26 cellular contexts compared by ENCODE assay signal in genomic region chr7:149673006-149673405, GRCh38.
DNase-seq lines count a peak whose midpoint lies in the region; ATAC-seq, FAIRE-seq and TF ChIP-seq lines count a peak whose summit lies in the region.
"Had no signal": no experiment of that assay in that cellular context is flagged by ENCODE, and none has a peak within 500 bp of the region (broad histone marks: within the 10 kb centered on the region; RNA-seq: fewer than 3 reads in every experiment).

No MANE protein-coding gene starts in this region.

- no peak overlapping the region for H3K4me3 ChIP-seq in K562
- H3K4me3 ChIP-seq in endodermal cell (ENCODE audit: low read length) = no peak overlapping the region
- no peak overlapping the region for H3K4me3 ChIP-seq in mesendoderm (ENCODE audit: low read length)
- H3K4me3 ChIP-seq: BLaER1 had no signal

- DNase-seq in K562 (ENCODE audit: extremely low read depth in 1 of 4, low spot score in 3 of 4) (no peak), endodermal cell (no peak), mesendoderm (no peak), EL (no peak)
- no peak for DNase-seq in activated T-helper 2 cell treated with anti-CD3 and anti-CD28 coated beads, Interferon-gamma antibody, Interleukin-2, Interleukin-4, amounts not matched to agents 10 μg/mL and 5 μg/mL and 100 μg/mL, durations not matched to agents 14 hours and 24 hours and 36 hours (ENCODE audit: low spot score)
- no peak for DNase-seq in stimulated activated CD8-positive, alpha-beta memory T cell treated with anti-CD3 and anti-CD28 coated beads, Interleukin-4, amount 100 ng/mL, for 48 hours
- DNase-seq: 8988T; ACHN; BE2C; C1 segment of cervical spinal cord; CD4-positive, alpha-beta memory T cell; CD4-positive, CD25-positive, alpha-beta regulatory T cell; CD8-positive, alpha-beta memory T cell; COR-L47; DMS 273 treated with DMSO at 0.1 percent for 48 hours; DMS153; DMS53; DMS79; DND-41; GF-D8 had no signal

- H3K27me3 Mint-ChIP-seq in endodermal cell (ENCODE audit: insufficient read depth) = peaks cover 7% of the 10 kb centered on the region
- H3K27me3 Mint-ChIP-seq in activated T-helper 2 cell treated with anti-CD3 and anti-CD28 coated beads, Interferon-gamma antibody, Interleukin-2, Interleukin-4, amounts not matched to agents 10 μg/mL and 5 μg/mL and 100 μg/mL, durations not matched to agents 14 hours and 24 hours and 36 hours (ENCODE audit: low read depth) = peaks cover 41% of the 10 kb centered on the region

- H2AK5ac ChIP-seq in mesendoderm (ENCODE audit: low read length) = no peak overlapping the region

- H4K20me1 ChIP-seq in K562 (replicated peaks; ENCODE audit: control insufficient read depth, insufficient read depth, low read length) = no peaks in the 10 kb centered on the region
- H4K20me1 ChIP-seq: BLaER1 had no signal

- H3K9me3 Mint-ChIP-seq in endodermal cell = no peaks in the 10 kb centered on the region
- H3K9me3 Mint-ChIP-seq in activated T-helper 2 cell treated with anti-CD3 and anti-CD28 coated beads, Interferon-gamma antibody, Interleukin-2, Interleukin-4, amounts not matched to agents 10 μg/mL and 5 μg/mL and 100 μg/mL, durations not matched to agents 14 hours and 24 hours and 36 hours = no peaks in the 10 kb centered on the region
- H3K9me3 Mint-ChIP-seq: CD4-positive, alpha-beta memory T cell had no signal

- POLR2A ChIA-PET in K562 (lab: Yijun Ruan, JAX) = interaction anchor here (0.6 to 1.0 kb wide), 2 partner anchors 9 to 14 kb away, joined by 3 read pairs; no protein-coding TSS in a partner anchor

- H3K9ac ChIP-seq in K562 (ENCODE audit: insufficient read depth in 1 of 2, low read depth in 2 of 2, low read length in 2 of 2) = no peak overlapping the region
- no peak overlapping the region for H3K9ac ChIP-seq in endodermal cell (ENCODE audit: extremely low read depth, low read length, poor library complexity, severe bottlenecking)
- no peak overlapping the region for H3K9ac ChIP-seq in mesendoderm (ENCODE audit: low read length)
- H3K9ac ChIP-seq: BLaER1 had no signal

- TF ChIP-seq EP300 in K562 (IDR thresholded peaks at IDR 0.05; ENCODE audit: low read length) = no peak

- peaks cover 22% of the 10 kb centered on the region for H3K4me1 Mint-ChIP-seq in endodermal cell
- H3K4me1 Mint-ChIP-seq in activated T-helper 2 cell treated with anti-CD3 and anti-CD28 coated beads, Interferon-gamma antibody, Interleukin-2, Interleukin-4, amounts not matched to agents 10 μg/mL and 5 μg/mL and 100 μg/mL, durations not matched to agents 14 hours and 24 hours and 36 hours (ENCODE audit: low read depth) = peaks cover 4% of the 10 kb centered on the region
- H3K4me1 Mint-ChIP-seq: CD8-positive, alpha-beta memory T cell had no signal

- H3K4me1 ChIP-seq in K562 (replicated peaks in 1 of 2; ENCODE audit: control insufficient read depth in 2 of 2, insufficient read depth in 2 of 2, low read length in 2 of 2) = no peaks in the 10 kb centered on the region
- no peaks in the 10 kb centered on the region for H3K4me1 ChIP-seq in endodermal cell (ENCODE audit: control insufficient read depth, insufficient read depth, low read length)
- H3K4me1 ChIP-seq in mesendoderm (ENCODE audit: control insufficient read depth, low read depth, low read length) = no peaks in the 10 kb centered on the region
- H3K4me1 ChIP-seq: BE2C, BLaER1 had no signal

- H2BK15ac ChIP-seq in mesendoderm (replicated peaks; ENCODE audit: low read depth) = no peak overlapping the region

- FAIRE-seq in K562 (lab: Jason Lieb, UNC) = no peak
- FAIRE-seq: A204.1, G401.6, GM12891, GM19239 had no signal

- CTCF ChIA-PET in K562 (lab: Yijun Ruan, JAX; ENCODE audit: low intra/inter-chr PET ratio) = no interaction called here

- peak overlapping the region; percentile 8 for H3K4me3 Mint-ChIP-seq in endodermal cell
- H3K4me3 Mint-ChIP-seq in activated T-helper 2 cell treated with anti-CD3 and anti-CD28 coated beads, Interferon-gamma antibody, Interleukin-2, Interleukin-4, amounts not matched to agents 10 μg/mL and 5 μg/mL and 100 μg/mL, durations not matched to agents 14 hours and 24 hours and 36 hours (ENCODE audit: low read depth) = no peak overlapping the region
- H3K4me3 Mint-ChIP-seq: CD14-positive monocyte; CD4-positive, alpha-beta memory T cell; CD4-positive, CD25-positive, alpha-beta regulatory T cell; CD8-positive, alpha-beta memory T cell had no signal

- TF ChIP-seq RAD21 in K562 (CRISPR knock-in tag; conservative IDR thresholded peaks at IDR 0.05 in 1 of 2, IDR thresholded peaks at IDR 0.05 in 1 of 2) = no peak

- H3K4ac ChIP-seq in mesendoderm (ENCODE audit: low read depth, low read length) = no peak overlapping the region

- 3% methylated on average over 5 of the region's 5 CpGs for WGBS in K562 (ENCODE audit: insufficient coverage, low coverage, missing lambda C conversion rate)
- 77 to 89% methylated on average over 3 to 5 of the region's 5 CpGs for WGBS in endodermal cell (ENCODE audit: insufficient coverage in 1 of 2, insufficient read length in 1 of 2), 2 experiments
- no CpG with 5 or more reads among the region's 5 CpGs for WGBS in mesendoderm (ENCODE audit: extremely low coverage, insufficient coverage, low lambda C conversion rate)

- no peak overlapping the region for H2BK5ac ChIP-seq in mesendoderm (ENCODE audit: low read length)

- H3K79me2 ChIP-seq in K562 (ENCODE audit: control insufficient read depth, insufficient read depth, low read length) = no peaks in the 10 kb centered on the region
- H3K79me2 ChIP-seq in mesendoderm (ENCODE audit: control insufficient read depth, insufficient read depth, low read length) = no peaks in the 10 kb centered on the region

- H3K36me3 Mint-ChIP-seq in endodermal cell (ENCODE audit: low read depth) = no peaks in the 10 kb centered on the region
- H3K36me3 Mint-ChIP-seq in activated T-helper 2 cell treated with anti-CD3 and anti-CD28 coated beads, Interferon-gamma antibody, Interleukin-2, Interleukin-4, amounts not matched to agents 10 μg/mL and 5 μg/mL and 100 μg/mL, durations not matched to agents 14 hours and 24 hours and 36 hours (ENCODE audit: low read depth) = no peaks in the 10 kb centered on the region
- H3K36me3 Mint-ChIP-seq: CD14-positive monocyte; CD4-positive, alpha-beta memory T cell; CD4-positive, CD25-positive, alpha-beta regulatory T cell; CD8-positive, alpha-beta memory T cell had no signal

- H3K56ac ChIP-seq in mesendoderm (ENCODE audit: low read length) = no peak overlapping the region

- H3K27ac Mint-ChIP-seq in endodermal cell = peak overlapping the region; percentile 18
- no peak overlapping the region for H3K27ac Mint-ChIP-seq in activated T-helper 2 cell treated with anti-CD3 and anti-CD28 coated beads, Interferon-gamma antibody, Interleukin-2, Interleukin-4, amounts not matched to agents 10 μg/mL and 5 μg/mL and 100 μg/mL, durations not matched to agents 14 hours and 24 hours and 36 hours
- H3K27ac Mint-ChIP-seq: CD14-positive monocyte; CD4-positive, alpha-beta memory T cell; CD4-positive, CD25-positive, alpha-beta regulatory T cell; CD8-positive, alpha-beta memory T cell had no signal

- no peak overlapping the region for H2BK120ac ChIP-seq in mesendoderm (ENCODE audit: low read depth, low read length)

- intact Hi-C loops in K562 (cut with micrococcal nuclease) = no loop called here
- intact Hi-C loops in activated T-helper 2 cell treated with anti-CD3 and anti-CD28 coated beads, Interferon-gamma antibody, Interleukin-2, Interleukin-4, amounts not matched to agents 10 μg/mL and 5 μg/mL and 100 μg/mL, durations not matched to agents 14 hours and 24 hours and 36 hours (cut with micrococcal nuclease) = no loop called here

- no peak overlapping the region for H3K23ac ChIP-seq in mesendoderm (ENCODE audit: low read length)

- BruUV-seq in K562 (replicated peaks; lab: Mats Ljungman, UMichigan) = no TSS peak

- H3K27ac ChIP-seq in K562 (ENCODE audit: extremely low read depth, low read depth, low read length) = no peak overlapping the region
- H3K27ac ChIP-seq in endodermal cell (ENCODE audit: low read depth, low read length) = no peak overlapping the region
- H3K27ac ChIP-seq in mesendoderm (ENCODE audit: low read depth, low read length) = no peak overlapping the region
- H3K27ac ChIP-seq: BLaER1 had no signal

- no peak for ATAC-seq in K562

- H3K36me3 ChIP-seq in K562 (ENCODE audit: control insufficient read depth, insufficient read depth, low read length) (no peaks in the 10 kb centered on the region), endodermal cell (ENCODE audit: control insufficient read depth, insufficient read depth, low read length) (no peaks in the 10 kb centered on the region), mesendoderm (ENCODE audit: control insufficient read depth, insufficient read depth, low read length) (no peaks in the 10 kb centered on the region)
- H3K36me3 ChIP-seq: BE2C, BLaER1 had no signal

- no peaks in the 10 kb centered on the region for H3K9me1 ChIP-seq in K562 (ENCODE audit: control insufficient read depth, insufficient read depth, low read length)

- no peak overlapping the region for H2AFZ ChIP-seq in K562 (ENCODE audit: low read depth, low read length)

- H3K27me3 ChIP-seq in K562 (ENCODE audit: control insufficient read depth in 2 of 2, insufficient read depth in 2 of 2, low read length in 2 of 2) = peaks cover 28% of the 10 kb centered on the region in 2 experiments
- no peaks in the 10 kb centered on the region for H3K27me3 ChIP-seq in endodermal cell (ENCODE audit: control insufficient read depth, insufficient read depth, low read length, poor library complexity, severe bottlenecking)
- no peaks in the 10 kb centered on the region for H3K27me3 ChIP-seq in mesendoderm (ENCODE audit: insufficient read depth, low read length, poor library complexity)
- H3K27me3 ChIP-seq: BLaER1 had no signal

- H3K9me3 ChIP-seq in K562 (replicated peaks; ENCODE audit: control insufficient read depth, insufficient read depth, low read depth, low read length) = no peaks in the 10 kb centered on the region
- H3K9me3 ChIP-seq in endodermal cell (ENCODE audit: control insufficient read depth, low read length) = no peaks in the 10 kb centered on the region
- H3K9me3 ChIP-seq: BE2C had no signal

- no peaks in the 10 kb centered on the region for H3K79me1 ChIP-seq in mesendoderm (ENCODE audit: low read length)

- no peak for TF ChIP-seq POLR2A in K562 (conservative IDR thresholded peaks at IDR 0.05)

- TF ChIP-seq CTCF in K562 (IDR thresholded peaks at IDR 0.05 in 2 of 3, conservative IDR thresholded peaks at IDR 0.05 in 1 of 3; ENCODE audit: insufficient read depth in 2 of 3, low read depth in 1 of 3, low read length in 3 of 3) = no peak
- no peak for TF ChIP-seq CTCF in endodermal cell (conservative IDR thresholded peaks at IDR 0.05)

- H3K18ac ChIP-seq in mesendoderm (ENCODE audit: low read length) = peak overlapping the region; percentile 60

- no peak overlapping the region for H4K5ac ChIP-seq in mesendoderm (ENCODE audit: low read length)

- no peak overlapping the region for H4K8ac ChIP-seq in mesendoderm (ENCODE audit: low read depth, low read length)

- in situ Hi-C loops in K562 (cut with MboI) = no loop called here

- H3K4me2 ChIP-seq in K562 (ENCODE audit: insufficient read depth, low read length) = no peak overlapping the region
- no peak overlapping the region for H3K4me2 ChIP-seq in mesendoderm (ENCODE audit: low read length)
- H3K4me2 ChIP-seq: BLaER1 had no signal

TF ChIP-seq in K562, 482 proteins besides CTCF, POLR2A, EP300 and RAD21 (continues in another document):
- TF ChIP-seq RUNX1 (IDR thresholded peaks at IDR 0.05; ENCODE audit: low read depth) = no peak
- TF ChIP-seq SMARCA5 (IDR thresholded peaks at IDR 0.05) = no peak
- no peak for TF ChIP-seq GABPA (tag; conservative IDR thresholded peaks at IDR 0.05; ENCODE audit: low read depth)
